In the genomic region with DNA sequence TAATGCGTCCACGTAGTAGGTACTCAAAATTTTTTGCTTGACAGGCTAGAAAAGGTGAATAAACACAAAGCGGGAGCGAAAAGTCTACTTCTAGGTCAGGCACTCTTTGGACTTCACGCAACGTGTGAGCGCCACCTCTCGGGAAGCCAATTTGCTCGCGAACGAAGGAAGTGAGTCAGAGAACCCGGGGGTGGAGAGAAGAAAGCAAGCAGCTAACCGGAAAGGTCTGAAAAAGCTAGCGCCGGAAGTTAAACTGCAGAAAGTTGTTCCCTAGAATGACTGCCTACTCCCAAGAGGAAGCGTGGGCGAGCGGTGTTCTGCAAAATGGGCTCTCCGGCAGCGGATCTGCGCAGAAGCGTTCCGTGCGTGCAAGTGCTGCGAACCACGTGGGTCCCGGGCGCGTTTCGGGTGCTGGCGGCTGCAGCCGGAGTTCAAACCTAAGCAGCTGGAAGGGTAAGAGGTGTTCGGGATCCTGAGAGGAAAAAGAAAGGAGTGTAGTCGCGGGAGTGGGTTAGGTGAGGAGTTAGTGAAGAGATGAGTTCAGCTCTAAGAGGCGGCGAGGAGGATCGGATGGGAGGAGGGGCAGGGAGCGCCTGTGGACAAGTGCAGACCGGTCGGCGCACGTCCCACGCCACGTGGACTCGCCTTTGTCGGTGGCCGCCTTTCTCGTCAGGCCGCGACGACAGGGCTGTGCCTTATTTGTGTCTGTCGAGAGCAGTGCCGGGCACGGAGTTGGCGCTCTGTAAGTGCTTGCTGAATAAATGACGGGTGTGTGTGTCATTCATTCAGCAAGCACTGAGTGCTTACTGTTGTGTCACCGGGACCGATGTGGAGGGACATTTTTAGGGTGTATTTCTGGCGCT, we compare ENCODE assay signal across 1 cellular context.
A peak's percentile ranks its signal among the peaks of the same experiment; 100 is the strongest.
TF ChIP-seq lines count a peak whose summit lies in the region.

A gene (plus strand): TSS at position 350 of the 863 bp plus-strand sequence. CDS start 2,096 bp downstream, outside the sequence.

TF ChIP-seq in GM12878, 131 proteins besides CTCF, POLR2A, EP300 and RAD21 (continued from another document and continues in another):
- TF ChIP-seq FOS (IDR thresholded peaks at IDR 0.05; ENCODE audit: borderline replicate concordance, extremely low read depth, insufficient read length) (no peak), NFIC (IDR thresholded peaks at IDR 0.05; ENCODE audit: low read depth, low read length) (no peak; the same call in 1 of the 2 replicates), TAF1 (IDR thresholded peaks at IDR 0.05; ENCODE audit: borderline replicate concordance, low read depth, low read length) (peak; percentile 96), KAT2A (conservative IDR thresholded peaks at IDR 0.05; ENCODE audit: control insufficient read depth, low read depth, low read length) (no peak), MEF2B (IDR thresholded peaks at IDR 0.05; ENCODE audit: partially characterized antibody, poor library complexity, severe bottlenecking) (peak; percentile 74), ZZZ3 (IDR thresholded peaks at IDR 0.05; ENCODE audit: control insufficient read depth, insufficient read length, low read depth) (peak; percentile 82), CEBPB (IDR thresholded peaks at IDR 0.05; ENCODE audit: borderline replicate concordance in 1 of 2, low read depth in 2 of 2, low read length in 2 of 2) (no peak), BHLHE40 (IDR thresholded peaks at IDR 0.05; ENCODE audit: borderline replicate concordance in 1 of 2, low read depth in 2 of 2, low read length in 1 of 2) (peak; percentile 49 to 80; a peak in 3 of 4 replicates), TCF3 (IDR thresholded peaks at IDR 0.05; ENCODE audit: borderline replicate concordance, insufficient read depth, low read depth, low read length) (peak; percentile 87; the same call in 1 of the 2 replicates), ETV6 (conservative IDR thresholded peaks at IDR 0.05 in 1 of 2, IDR thresholded peaks at IDR 0.05 in 1 of 2; ENCODE audit: borderline replicate concordance in 1 of 2, low read depth in 1 of 2) (peak in 1 of 2 experiments; percentile 81; a peak in 2 of 4 replicates), NRF1 (conservative IDR thresholded peaks at IDR 0.05; ENCODE audit: low read depth, low read length) (no peak; the same call in 1 of the 2 replicates), NR2F1 (conservative IDR thresholded peaks at IDR 0.05) (no peak; the same call in none of the 2 replicates), SREBF2 (IDR thresholded peaks at IDR 0.05; ENCODE audit: low read length) (peak; percentile 73), CHD2 (IDR thresholded peaks at IDR 0.05; ENCODE audit: borderline replicate concordance, low read depth, low read length) (peak; percentile 89), SUZ12 (IDR thresholded peaks at IDR 0.05; ENCODE audit: unreplicated experiment) (no peak), CHD1 (IDR thresholded peaks at IDR 0.05; ENCODE audit: low read depth, low read length) (0 out of 2 replicates have a peak, but pooled peaks have one; percentile 23), EZH2 (IDR thresholded peaks at IDR 0.05; ENCODE audit: borderline replicate concordance, control insufficient read depth, low read depth, low read length) (no peak), SUPT20H (IDR thresholded peaks at IDR 0.05; ENCODE audit: borderline replicate concordance, control insufficient read depth, low read depth, low read length) (no peak), STAT3 (IDR thresholded peaks at IDR 0.05; ENCODE audit: low read depth, low read length) (peak; percentile 79; the same call in 1 of the 2 replicates), GATAD2B (conservative IDR thresholded peaks at IDR 0.05; ENCODE audit: low read depth) (peak; percentile 87), EGR1 (IDR thresholded peaks at IDR 0.05; ENCODE audit: borderline replicate concordance in 1 of 2, low read depth in 2 of 2, low read length in 2 of 2) (peak; percentile 100), NR2C1 (IDR thresholded peaks at IDR 0.05) (peak; percentile 94), ZNF217 (IDR thresholded peaks at IDR 0.05) (no peak; the same call in 1 of the 2 replicates), JUNB (IDR thresholded peaks at IDR 0.05) (peak; percentile 59), RELA (IDR thresholded peaks at IDR 0.05; ENCODE audit: borderline replicate concordance, partially characterized antibody) (peak; percentile 92)
- TF ChIP-seq, protein P1, sequence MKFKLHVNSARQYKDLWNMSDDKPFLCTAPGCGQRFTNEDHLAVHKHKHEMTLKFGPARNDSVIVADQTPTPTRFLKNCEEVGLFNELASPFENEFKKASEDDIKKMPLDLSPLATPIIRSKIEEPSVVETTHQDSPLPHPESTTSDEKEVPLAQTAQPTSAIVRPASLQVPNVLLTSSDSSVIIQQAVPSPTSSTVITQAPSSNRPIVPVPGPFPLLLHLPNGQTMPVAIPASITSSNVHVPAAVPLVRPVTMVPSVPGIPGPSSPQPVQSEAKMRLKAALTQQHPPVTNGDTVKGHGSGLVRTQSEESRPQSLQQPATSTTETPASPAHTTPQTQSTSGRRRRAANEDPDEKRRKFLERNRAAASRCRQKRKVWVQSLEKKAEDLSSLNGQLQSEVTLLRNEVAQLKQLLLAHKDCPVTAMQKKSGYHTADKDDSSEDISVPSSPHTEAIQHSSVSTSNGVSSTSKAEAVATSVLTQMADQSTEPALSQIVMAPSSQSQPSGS (IDR thresholded peaks at IDR 0.05; ENCODE audit: low read length): peak; percentile 58
- TF ChIP-seq, protein P2, sequence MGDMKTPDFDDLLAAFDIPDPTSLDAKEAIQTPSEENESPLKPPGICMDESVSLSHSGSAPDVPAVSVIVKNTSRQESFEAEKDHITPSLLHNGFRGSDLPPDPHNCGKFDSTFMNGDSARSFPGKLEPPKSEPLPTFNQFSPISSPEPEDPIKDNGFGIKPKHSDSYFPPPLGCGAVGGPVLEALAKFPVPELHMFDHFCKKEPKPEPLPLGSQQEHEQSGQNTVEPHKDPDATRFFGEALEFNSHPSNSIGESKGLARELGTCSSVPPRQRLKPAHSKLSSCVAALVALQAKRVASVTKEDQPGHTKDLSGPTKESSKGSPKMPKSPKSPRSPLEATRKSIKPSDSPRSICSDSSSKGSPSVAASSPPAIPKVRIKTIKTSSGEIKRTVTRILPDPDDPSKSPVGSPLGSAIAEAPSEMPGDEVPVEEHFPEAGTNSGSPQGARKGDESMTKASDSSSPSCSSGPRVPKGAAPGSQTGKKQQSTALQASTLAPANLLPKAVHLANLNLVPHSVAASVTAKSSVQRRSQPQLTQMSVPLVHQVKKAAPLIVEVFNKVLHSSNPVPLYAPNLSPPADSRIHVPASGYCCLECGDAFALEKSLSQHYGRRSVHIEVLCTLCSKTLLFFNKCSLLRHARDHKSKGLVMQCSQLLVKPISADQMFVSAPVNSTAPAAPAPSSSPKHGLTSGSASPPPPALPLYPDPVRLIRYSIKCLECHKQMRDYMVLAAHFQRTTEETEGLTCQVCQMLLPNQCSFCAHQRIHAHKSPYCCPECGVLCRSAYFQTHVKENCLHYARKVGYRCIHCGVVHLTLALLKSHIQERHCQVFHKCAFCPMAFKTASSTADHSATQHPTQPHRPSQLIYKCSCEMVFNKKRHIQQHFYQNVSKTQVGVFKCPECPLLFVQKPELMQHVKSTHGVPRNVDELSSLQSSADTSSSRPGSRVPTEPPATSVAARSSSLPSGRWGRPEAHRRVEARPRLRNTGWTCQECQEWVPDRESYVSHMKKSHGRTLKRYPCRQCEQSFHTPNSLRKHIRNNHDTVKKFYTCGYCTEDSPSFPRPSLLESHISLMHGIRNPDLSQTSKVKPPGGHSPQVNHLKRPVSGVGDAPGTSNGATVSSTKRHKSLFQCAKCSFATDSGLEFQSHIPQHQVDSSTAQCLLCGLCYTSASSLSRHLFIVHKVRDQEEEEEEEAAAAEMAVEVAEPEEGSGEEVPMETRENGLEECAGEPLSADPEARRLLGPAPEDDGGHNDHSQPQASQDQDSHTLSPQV (IDR thresholded peaks at IDR 0.05): no peak
- TF ChIP-seq, protein P3, sequence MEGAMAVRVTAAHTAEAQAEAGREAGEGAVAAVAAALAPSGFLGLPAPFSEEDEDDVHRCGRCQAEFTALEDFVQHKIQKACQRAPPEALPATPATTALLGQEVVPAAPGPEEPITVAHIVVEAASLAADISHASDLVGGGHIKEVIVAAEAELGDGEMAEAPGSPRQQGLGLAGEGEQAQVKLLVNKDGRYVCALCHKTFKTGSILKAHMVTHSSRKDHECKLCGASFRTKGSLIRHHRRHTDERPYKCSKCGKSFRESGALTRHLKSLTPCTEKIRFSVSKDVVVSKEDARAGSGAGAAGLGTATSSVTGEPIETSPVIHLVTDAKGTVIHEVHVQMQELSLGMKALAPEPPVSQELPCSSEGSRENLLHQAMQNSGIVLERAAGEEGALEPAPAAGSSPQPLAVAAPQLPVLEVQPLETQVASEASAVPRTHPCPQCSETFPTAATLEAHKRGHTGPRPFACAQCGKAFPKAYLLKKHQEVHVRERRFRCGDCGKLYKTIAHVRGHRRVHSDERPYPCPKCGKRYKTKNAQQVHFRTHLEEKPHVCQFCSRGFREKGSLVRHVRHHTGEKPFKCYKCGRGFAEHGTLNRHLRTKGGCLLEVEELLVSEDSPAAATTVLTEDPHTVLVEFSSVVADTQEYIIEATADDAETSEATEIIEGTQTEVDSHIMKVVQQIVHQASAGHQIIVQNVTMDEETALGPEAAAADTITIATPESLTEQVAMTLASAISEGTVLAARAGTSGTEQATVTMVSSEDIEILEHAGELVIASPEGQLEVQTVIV (IDR thresholded peaks at IDR 0.05; ENCODE audit: borderline replicate concordance, partially characterized antibody): no peak
- TF ChIP-seq, protein P4, sequence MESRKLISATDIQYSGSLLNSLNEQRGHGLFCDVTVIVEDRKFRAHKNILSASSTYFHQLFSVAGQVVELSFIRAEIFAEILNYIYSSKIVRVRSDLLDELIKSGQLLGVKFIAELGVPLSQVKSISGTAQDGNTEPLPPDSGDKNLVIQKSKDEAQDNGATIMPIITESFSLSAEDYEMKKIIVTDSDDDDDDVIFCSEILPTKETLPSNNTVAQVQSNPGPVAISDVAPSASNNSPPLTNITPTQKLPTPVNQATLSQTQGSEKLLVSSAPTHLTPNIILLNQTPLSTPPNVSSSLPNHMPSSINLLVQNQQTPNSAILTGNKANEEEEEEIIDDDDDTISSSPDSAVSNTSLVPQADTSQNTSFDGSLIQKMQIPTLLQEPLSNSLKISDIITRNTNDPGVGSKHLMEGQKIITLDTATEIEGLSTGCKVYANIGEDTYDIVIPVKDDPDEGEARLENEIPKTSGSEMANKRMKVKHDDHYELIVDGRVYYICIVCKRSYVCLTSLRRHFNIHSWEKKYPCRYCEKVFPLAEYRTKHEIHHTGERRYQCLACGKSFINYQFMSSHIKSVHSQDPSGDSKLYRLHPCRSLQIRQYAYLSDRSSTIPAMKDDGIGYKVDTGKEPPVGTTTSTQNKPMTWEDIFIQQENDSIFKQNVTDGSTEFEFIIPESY (IDR thresholded peaks at IDR 0.05): peak; percentile 46; the same call in 1 of the 2 replicates
- TF ChIP-seq, protein P5, sequence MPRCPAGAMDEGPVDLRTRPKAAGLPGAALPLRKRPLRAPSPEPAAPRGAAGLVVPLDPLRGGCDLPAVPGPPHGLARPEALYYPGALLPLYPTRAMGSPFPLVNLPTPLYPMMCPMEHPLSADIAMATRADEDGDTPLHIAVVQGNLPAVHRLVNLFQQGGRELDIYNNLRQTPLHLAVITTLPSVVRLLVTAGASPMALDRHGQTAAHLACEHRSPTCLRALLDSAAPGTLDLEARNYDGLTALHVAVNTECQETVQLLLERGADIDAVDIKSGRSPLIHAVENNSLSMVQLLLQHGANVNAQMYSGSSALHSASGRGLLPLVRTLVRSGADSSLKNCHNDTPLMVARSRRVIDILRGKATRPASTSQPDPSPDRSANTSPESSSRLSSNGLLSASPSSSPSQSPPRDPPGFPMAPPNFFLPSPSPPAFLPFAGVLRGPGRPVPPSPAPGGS (IDR thresholded peaks at IDR 0.05; ENCODE audit: borderline replicate concordance, insufficient read depth, low read depth, low read length, poor library complexity, severe bottlenecking): peak; percentile 70
- TF ChIP-seq, protein P6, sequence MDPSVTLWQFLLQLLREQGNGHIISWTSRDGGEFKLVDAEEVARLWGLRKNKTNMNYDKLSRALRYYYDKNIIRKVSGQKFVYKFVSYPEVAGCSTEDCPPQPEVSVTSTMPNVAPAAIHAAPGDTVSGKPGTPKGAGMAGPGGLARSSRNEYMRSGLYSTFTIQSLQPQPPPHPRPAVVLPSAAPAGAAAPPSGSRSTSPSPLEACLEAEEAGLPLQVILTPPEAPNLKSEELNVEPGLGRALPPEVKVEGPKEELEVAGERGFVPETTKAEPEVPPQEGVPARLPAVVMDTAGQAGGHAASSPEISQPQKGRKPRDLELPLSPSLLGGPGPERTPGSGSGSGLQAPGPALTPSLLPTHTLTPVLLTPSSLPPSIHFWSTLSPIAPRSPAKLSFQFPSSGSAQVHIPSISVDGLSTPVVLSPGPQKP (IDR thresholded peaks at IDR 0.05; ENCODE audit: low read depth, low read length): peak; percentile 93
- TF ChIP-seq, protein P7, sequence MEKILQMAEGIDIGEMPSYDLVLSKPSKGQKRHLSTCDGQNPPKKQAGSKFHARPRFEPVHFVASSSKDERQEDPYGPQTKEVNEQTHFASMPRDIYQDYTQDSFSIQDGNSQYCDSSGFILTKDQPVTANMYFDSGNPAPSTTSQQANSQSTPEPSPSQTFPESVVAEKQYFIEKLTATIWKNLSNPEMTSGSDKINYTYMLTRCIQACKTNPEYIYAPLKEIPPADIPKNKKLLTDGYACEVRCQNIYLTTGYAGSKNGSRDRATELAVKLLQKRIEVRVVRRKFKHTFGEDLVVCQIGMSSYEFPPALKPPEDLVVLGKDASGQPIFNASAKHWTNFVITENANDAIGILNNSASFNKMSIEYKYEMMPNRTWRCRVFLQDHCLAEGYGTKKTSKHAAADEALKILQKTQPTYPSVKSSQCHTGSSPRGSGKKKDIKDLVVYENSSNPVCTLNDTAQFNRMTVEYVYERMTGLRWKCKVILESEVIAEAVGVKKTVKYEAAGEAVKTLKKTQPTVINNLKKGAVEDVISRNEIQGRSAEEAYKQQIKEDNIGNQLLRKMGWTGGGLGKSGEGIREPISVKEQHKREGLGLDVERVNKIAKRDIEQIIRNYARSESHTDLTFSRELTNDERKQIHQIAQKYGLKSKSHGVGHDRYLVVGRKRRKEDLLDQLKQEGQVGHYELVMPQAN (conservative IDR thresholded peaks at IDR 0.05): peak; percentile 97
- TF ChIP-seq, protein P8, sequence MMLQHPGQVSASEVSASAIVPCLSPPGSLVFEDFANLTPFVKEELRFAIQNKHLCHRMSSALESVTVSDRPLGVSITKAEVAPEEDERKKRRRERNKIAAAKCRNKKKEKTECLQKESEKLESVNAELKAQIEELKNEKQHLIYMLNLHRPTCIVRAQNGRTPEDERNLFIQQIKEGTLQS (IDR thresholded peaks at IDR 0.05; ENCODE audit: borderline replicate concordance, extremely low read depth, low read depth, low read length): peak; percentile 51; the same call in 1 of the 2 replicates
- TF ChIP-seq, protein P9, sequence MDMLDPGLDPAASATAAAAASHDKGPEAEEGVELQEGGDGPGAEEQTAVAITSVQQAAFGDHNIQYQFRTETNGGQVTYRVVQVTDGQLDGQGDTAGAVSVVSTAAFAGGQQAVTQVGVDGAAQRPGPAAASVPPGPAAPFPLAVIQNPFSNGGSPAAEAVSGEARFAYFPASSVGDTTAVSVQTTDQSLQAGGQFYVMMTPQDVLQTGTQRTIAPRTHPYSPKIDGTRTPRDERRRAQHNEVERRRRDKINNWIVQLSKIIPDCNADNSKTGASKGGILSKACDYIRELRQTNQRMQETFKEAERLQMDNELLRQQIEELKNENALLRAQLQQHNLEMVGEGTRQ (IDR thresholded peaks at IDR 0.05; ENCODE audit: borderline replicate concordance, low read depth, low read length): peak; percentile 75
- TF ChIP-seq, protein P10, sequence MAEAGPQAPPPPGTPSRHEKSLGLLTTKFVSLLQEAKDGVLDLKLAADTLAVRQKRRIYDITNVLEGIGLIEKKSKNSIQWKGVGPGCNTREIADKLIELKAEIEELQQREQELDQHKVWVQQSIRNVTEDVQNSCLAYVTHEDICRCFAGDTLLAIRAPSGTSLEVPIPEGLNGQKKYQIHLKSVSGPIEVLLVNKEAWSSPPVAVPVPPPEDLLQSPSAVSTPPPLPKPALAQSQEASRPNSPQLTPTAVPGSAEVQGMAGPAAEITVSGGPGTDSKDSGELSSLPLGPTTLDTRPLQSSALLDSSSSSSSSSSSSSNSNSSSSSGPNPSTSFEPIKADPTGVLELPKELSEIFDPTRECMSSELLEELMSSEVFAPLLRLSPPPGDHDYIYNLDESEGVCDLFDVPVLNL (IDR thresholded peaks at IDR 0.05; ENCODE audit: low read depth, low read length): peak; percentile 62; the same call in 1 of the 2 replicates
